In genomic region chr18:78859686-78860085, GRCh38 we compare ENCODE assay signal across 18 cellular contexts.
"Had no signal": no experiment of that assay in that cellular context is flagged by ENCODE, and none has a peak within 500 bp of the region (broad histone marks: within the 10 kb centered on the region; RNA-seq: fewer than 3 reads in every experiment).

No MANE protein-coding gene starts in this region.

- H3K27me3 ChIP-seq: colonic mucosa, right lobe of liver, uterus had no signal

- H3K4me1 ChIP-seq: colonic mucosa, gastrocnemius medialis, right lobe of liver, suprapubic skin, transverse colon, upper lobe of right lung, uterus had no signal

- DNase-seq: colonic mucosa; effector CD8-positive, alpha-beta T cell; endodermal cell; foreskin fibroblast; gastrocnemius medialis; head of caudate nucleus; natural killer cell; right lobe of liver; small intestine; stimulated activated CD4-positive, alpha-beta T cell treated with anti-CD3 and anti-CD28 coated beads, Interleukin-15, amount 100 ng/mL, for 24 hours; stimulated activated CD4-positive, alpha-beta T cell treated with anti-CD3 and anti-CD28 coated beads, Interleukin-2, amount 100 ng/mL, for 48 hours; stimulated activated naive B cell treated with anti-CD40 and anti-IgM and Interleukin-4, amounts not matched to agents 10 μg/mL and 1 μg/mL and 100 μg/mL, for 72 hours; transverse colon; upper lobe of right lung; uterus had no signal

- H3K9me3 ChIP-seq: colonic mucosa, gastrocnemius medialis, right lobe of liver, suprapubic skin, transverse colon, upper lobe of right lung, uterus had no signal

- H3K36me3 ChIP-seq: colonic mucosa, gastrocnemius medialis, right lobe of liver, suprapubic skin, transverse colon, upper lobe of right lung, uterus had no signal

- H3K4me3 ChIP-seq: colonic mucosa, gastrocnemius medialis, lung, right lobe of liver, suprapubic skin, transverse colon, upper lobe of right lung, uterus had no signal

- H3K27ac ChIP-seq: colonic mucosa, epithelial cell of prostate, gastrocnemius medialis, right lobe of liver, suprapubic skin, transverse colon, upper lobe of right lung, uterus had no signal
